8 cellular contexts compared by ENCODE assay signal in the genomic region with DNA sequence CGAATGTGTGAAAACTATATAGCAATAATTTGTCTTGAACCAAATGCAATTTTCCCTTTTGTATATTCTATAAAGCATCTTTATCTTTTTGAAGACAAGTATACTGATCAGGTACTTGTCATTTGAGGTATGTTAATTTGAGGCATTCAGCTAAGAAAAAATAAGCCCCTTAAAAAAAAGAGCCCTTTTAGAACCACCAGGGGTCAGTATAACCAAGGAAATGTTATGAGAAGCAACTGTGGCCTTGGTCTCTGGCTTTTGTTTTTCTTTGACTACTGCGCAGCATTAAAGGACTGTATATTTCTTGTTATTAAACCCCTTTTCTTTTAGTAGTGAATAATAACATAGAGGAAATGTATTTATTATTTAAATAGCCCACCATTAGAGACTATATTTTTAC. TPM values are rescaled to one million over a fixed set of nuclear protein-coding genes. Genes with fewer than 3 reads are reported as not detected.
A peak's percentile ranks its signal among the peaks of the same experiment; 100 is the strongest.
DNase-seq lines count a peak whose midpoint lies in the region; ATAC-seq and TF ChIP-seq lines count a peak whose summit lies in the region.

No MANE protein-coding gene starts in this region.

- H3K9me3 ChIP-seq in T-helper 17 cell (ENCODE audit: control insufficient read depth, low read length, poor library complexity, severe bottlenecking) = no peaks in the 10 kb centered on the region

- H3K9me3 Mint-ChIP-seq in activated T-cell treated with anti-CD3 and anti-CD28 coated beads, Interleukin-2, amount 50 U/mL, for 72 hours = no peaks in the 10 kb centered on the region
- no peaks in the 10 kb centered on the region for H3K9me3 Mint-ChIP-seq in progenitor cell of endocrine pancreas (ENCODE audit: low read depth)

- ATAC-seq in activated T-cell treated with anti-CD3 and anti-CD28 coated beads, Interleukin-2, amount 50 U/mL, for 72 hours (replicated peaks in 1 of 2) = peak; percentile 53 to 61
- ATAC-seq in HG02571 (IDR thresholded peaks at IDR 0.05; ENCODE audit: unreplicated experiment) = peak; percentile 64
- ATAC-seq in T-helper 17 cell = peak; percentile 73
- no peak for ATAC-seq in GM21737 (IDR thresholded peaks at IDR 0.05; ENCODE audit: unreplicated experiment)

- H3K36me3 Mint-ChIP-seq in activated T-cell treated with anti-CD3 and anti-CD28 coated beads, Interleukin-2, amount 50 U/mL, for 72 hours (ENCODE audit: insufficient read depth in 2 of 2) = peaks cover 0 to 2% of the 10 kb centered on the region in 2 donors
- H3K36me3 Mint-ChIP-seq in T-helper 17 cell (ENCODE audit: low read depth) (no peaks in the 10 kb centered on the region), progenitor cell of endocrine pancreas (ENCODE audit: insufficient read depth) (no peaks in the 10 kb centered on the region)

- H3K4me1 Mint-ChIP-seq in activated T-cell treated with anti-CD3 and anti-CD28 coated beads, Interleukin-2, amount 50 U/mL, for 72 hours (ENCODE audit: low read depth) = no peaks in the 10 kb centered on the region
- H3K4me1 Mint-ChIP-seq in T-helper 17 cell (peaks cover 3% of the 10 kb centered on the region), progenitor cell of endocrine pancreas (ENCODE audit: low read depth) (no peaks in the 10 kb centered on the region)

- H3K27ac Mint-ChIP-seq in activated T-cell treated with anti-CD3 and anti-CD28 coated beads, Interleukin-2, amount 50 U/mL, for 72 hours = peak overlapping the region; percentile 33
- no peak overlapping the region for H3K27ac Mint-ChIP-seq in T-helper 17 cell
- no peak overlapping the region for H3K27ac Mint-ChIP-seq in progenitor cell of endocrine pancreas

- H3K4me3 Mint-ChIP-seq in activated T-cell treated with anti-CD3 and anti-CD28 coated beads, Interleukin-2, amount 50 U/mL, for 72 hours = no peak overlapping the region
- H3K4me3 Mint-ChIP-seq in T-helper 17 cell = no peak overlapping the region
- no peak overlapping the region for H3K4me3 Mint-ChIP-seq in progenitor cell of endocrine pancreas (ENCODE audit: low read depth)

- DNase-seq in activated T-cell treated with anti-CD3 and anti-CD28 coated beads, Interleukin-2, amount 50 U/mL, for 72 hours = peak in 1 of 2 donors; percentile 15
- DNase-seq in activated T-cell treated with anti-CD3 and anti-CD28 coated beads for 4 hours (no peak), NCI-H1417 treated with DMSO at 0.1 percent for 48 hours (lab: John Stamatoyannopoulos, UW) (peak; percentile 13), T-helper 17 cell (no peak), foreskin melanocyte (peak; percentile 35), progenitor cell of endocrine pancreas (ENCODE audit: low spot score, unreplicated experiment) (no peak)

- H3K27me3 Mint-ChIP-seq in activated T-cell treated with anti-CD3 and anti-CD28 coated beads, Interleukin-2, amount 50 U/mL, for 72 hours (ENCODE audit: low read depth) = no peaks in the 10 kb centered on the region
- H3K27me3 Mint-ChIP-seq in T-helper 17 cell = peaks cover 16% of the 10 kb centered on the region
- peaks cover 3% of the 10 kb centered on the region for H3K27me3 Mint-ChIP-seq in progenitor cell of endocrine pancreas

- peak; percentile 90 for TF ChIP-seq CTCF in progenitor cell of endocrine pancreas (IDR thresholded peaks at IDR 0.05; ENCODE audit: unreplicated experiment)

RNA-seq across cellular contexts. Expression of a gene that starts 43.1 kb away (rescaled TPM):
- total RNA-seq in activated T-cell treated with anti-CD3 and anti-CD28 coated beads, Interleukin-2, amount 50 U/mL, for 72 hours = 10 to 100 TPM; 14.9 to 21.6 TPM
- total RNA-seq in T-helper 17 cell = under 1 TPM; 0.30 to 0.83 TPM
- total RNA-seq in progenitor cell of endocrine pancreas = 0.24 and 0.27 TPM in 2 replicates

Comparison
In these comparisons a context has a peak if more than half of its experiments do, and no peak if none do; other contexts are left out.
1. DNase-seq: peak in NCI-H1417 treated with DMSO at 0.1 percent for 48 hours (single experiment) and foreskin melanocyte (single experiment); none in activated T-cell treated with anti-CD3 and anti-CD28 coated beads for 4 hours (single experiment), T-helper 17 cell (0 of 3) and progenitor cell of endocrine pancreas (single experiment).
2. RNA of a gene that starts 43.1 kb away (total RNA-seq): 14.9 to 21.6 TPM in activated T-cell treated with anti-CD3 and anti-CD28 coated beads, Interleukin-2, amount 50 U/mL, for 72 hours; 0.30 to 0.83 TPM in T-helper 17 cell and 0.24 to 0.27 TPM in progenitor cell of endocrine pancreas; every median in the first group is over 4 times any median in the second.